Comparison of ENCODE assay signal across 18 cellular contexts in genomic region chr3:139199421-139200010, GRCh38.
A peak's percentile ranks its signal among the peaks of the same experiment; 100 is the strongest.
DNase-seq lines count a peak whose midpoint lies in the region; ATAC-seq, FAIRE-seq and TF ChIP-seq lines count a peak whose summit lies in the region.
"Had no signal": no experiment of that assay in that cellular context is flagged by ENCODE, and none has a peak within 500 bp of the region (broad histone marks: within the 10 kb centered on the region; RNA-seq: fewer than 3 reads in every experiment).

No MANE protein-coding gene starts in this region.

- H3K79me2 ChIP-seq in GM12878 (ENCODE audit: control insufficient read depth, insufficient read depth, low read length) = no peaks in the 10 kb centered on the region

- no TSS peak for BruUV-seq in GM12878 (replicated peaks; lab: Mats Ljungman, UMichigan)

- no peak for TF ChIP-seq EP300 in GM12878 (IDR thresholded peaks at IDR 0.05; ENCODE audit: borderline replicate concordance in 1 of 2, control insufficient read depth in 1 of 2, low read depth in 2 of 2, low read length in 2 of 2)

- H3K27me3 ChIP-seq in BLaER1 = no peaks in the 10 kb centered on the region
- H3K27me3 ChIP-seq in GM12878 (replicated peaks in 1 of 2; ENCODE audit: control insufficient read depth in 2 of 2, insufficient read depth in 2 of 2, low read length in 1 of 2) = no peaks in the 10 kb centered on the region

- TF ChIP-seq RAD21 in GM12878 (IDR thresholded peaks at IDR 0.05; ENCODE audit: insufficient read depth, low read depth, low read length) = no peak

- POLR2A ChIA-PET in GM12878 (lab: Charles Lee) = no interaction called here

- H3K9me3 ChIP-seq in BLaER1 (peaks cover 17% of the 10 kb centered on the region), GM12878 (replicated peaks; ENCODE audit: control insufficient read depth, insufficient read depth, low read length) (no peaks in the 10 kb centered on the region; the same call in 2 of the 3 replicates)
- H3K9me3 ChIP-seq: HAP-1, SK-N-SH had no signal

- no peak overlapping the region for H2AFZ ChIP-seq in GM12878 (ENCODE audit: control insufficient read depth, low read depth, low read length)

- H3K36me3 ChIP-seq in BLaER1 = no peaks in the 10 kb centered on the region
- H3K36me3 ChIP-seq in GM12878 (ENCODE audit: control insufficient read depth in 2 of 2, insufficient read depth in 2 of 2, low read length in 1 of 2) = no peaks in the 10 kb centered on the region
- H3K36me3 ChIP-seq: HAP-1 had no signal

- SMC1A ChIA-PET in GM12878 (lab: Charles Lee; ENCODE audit: uncharacterized antibody, unreplicated experiment) = no interaction called here

- H4K20me1 ChIP-seq in BLaER1 (no peaks in the 10 kb centered on the region), GM12878 (ENCODE audit: control insufficient read depth, insufficient read depth) (no peaks in the 10 kb centered on the region)

- CTCF ChIA-PET in GM12878 (lab: Yijun Ruan, JAX) = interaction anchor here (1.1 kb wide), 1 partner anchor 88 kb away, joined by 4 read pairs; no protein-coding TSS in a partner anchor

- RAD21 ChIA-PET in GM12878 (lab: Charles Lee; ENCODE audit: unreplicated experiment) = no interaction called here

- TF ChIP-seq CTCF in GM12878 (IDR thresholded peaks at IDR 0.05 in 2 of 3, conservative IDR thresholded peaks at IDR 0.05 in 1 of 3; ENCODE audit: control insufficient read depth in 2 of 3, extremely low read depth in 1 of 3, insufficient read depth in 1 of 3, low read depth in 3 of 3, low read length in 3 of 3) = no peak

- H3K4me2 ChIP-seq in BLaER1 (peak overlapping the region; percentile 68), GM12878 (ENCODE audit: control insufficient read depth, insufficient read depth) (no peak overlapping the region)
- H3K4me2 ChIP-seq: SK-N-SH had no signal

- H3K27ac ChIP-seq in BLaER1 = peak overlapping the region; percentile 59
- no peak overlapping the region for H3K27ac ChIP-seq in GM12878 (ENCODE audit: control insufficient read depth, insufficient read depth)

- no peak overlapping the region for H3K9ac ChIP-seq in BLaER1
- H3K9ac ChIP-seq in GM12878 (ENCODE audit: control insufficient read depth, insufficient read depth, low read length) = no peak overlapping the region
- H3K9ac ChIP-seq: SK-N-SH had no signal

- DNase-seq in Kasumi-1 (lab: John Stamatoyannopoulos, UW) = peak; percentile 21 to 23
- DNase-seq in GM12878 (ENCODE audit: low read depth, low spot score) = no peak
- DNase-seq in islet precursor cell = peak; percentile 32
- no peak for DNase-seq in Right ventricle myocardium inferior (ENCODE audit: missing footprints)
- no peak for DNase-seq in activated CD4-positive, CD25-positive, alpha-beta regulatory T cell (lab: John Stamatoyannopoulos, UW)
- DNase-seq in DMS53 (lab: John Stamatoyannopoulos, UW) = no peak
- DNase-seq in SHP77 (lab: John Stamatoyannopoulos, UW) = no peak
- DNase-seq: DMS 273 treated with DMSO at 0.1 percent for 48 hours; NCI-H1930; NCI-H510A treated with DMSO at 0.1 percent for 48 hours; NK-92 treated with Interleukin-12 subunit alpha and Interleukin-12 subunit beta, amount 100 ng/mL, for 24 hours; SK-N-SH; T-helper 1 cell had no signal

- WGBS in GM12878 (ENCODE audit: insufficient coverage, insufficient replicate concordance, low lambda C conversion rate, missing lambda C conversion rate) = 17% methylated on average over 3 of the region's 3 CpGs

- FAIRE-seq in GM12878 (lab: Jason Lieb, UNC) = no peak
- FAIRE-seq: GM12891, HTR-8/SVneo had no signal

- in situ Hi-C loops in GM12878 (cut with MboI) = no loop called here

- ATAC-seq in GM12878 = peak; percentile 47
- no peak for ATAC-seq in Right ventricle myocardium inferior
- ATAC-seq: PC-3 had no signal

- intact Hi-C loops in GM12878 (cut with micrococcal nuclease; ENCODE audit: unreplicated experiment) = loop anchor here (5.0 kb wide), 2 partner anchors 87 to 257 kb away; no protein-coding TSS in a partner anchor
- intact Hi-C loops in Right ventricle myocardium inferior (cut with DNase I) = no loop called here

- no peak overlapping the region for H3K4me3 ChIP-seq in BLaER1
- no peak overlapping the region for H3K4me3 ChIP-seq in GM12878
- H3K4me3 ChIP-seq: HAP-1 had no signal

- no peak for TF ChIP-seq POLR2A in GM12878 (IDR thresholded peaks at IDR 0.05; ENCODE audit: low read depth, low read length)

- peaks cover 44% of the 10 kb centered on the region for H3K4me1 ChIP-seq in BLaER1
- peaks cover 5% of the 10 kb centered on the region; the same call in 1 of the 2 replicates for H3K4me1 ChIP-seq in GM12878 (ENCODE audit: control insufficient read depth, insufficient read depth, low read length)
- H3K4me1 ChIP-seq: HAP-1 had no signal

TF ChIP-seq in GM12878, 131 proteins besides CTCF, POLR2A, EP300 and RAD21:
- TF ChIP-seq BMI1 (IDR thresholded peaks at IDR 0.05; ENCODE audit: borderline replicate concordance) (no peak), TCF3 (IDR thresholded peaks at IDR 0.05; ENCODE audit: borderline replicate concordance, insufficient read depth, low read depth, low read length) (no peak), NBN (IDR thresholded peaks at IDR 0.05) (no peak), TCF7 (IDR thresholded peaks at IDR 0.05; ENCODE audit: borderline replicate concordance) (no peak), TAF1 (IDR thresholded peaks at IDR 0.05; ENCODE audit: borderline replicate concordance, low read depth, low read length) (no peak), IKZF1 (conservative IDR thresholded peaks at IDR 0.05) (no peak), MAX (IDR thresholded peaks at IDR 0.05; ENCODE audit: low read depth, low read length) (no peak), CREB1 (IDR thresholded peaks at IDR 0.05; ENCODE audit: low read depth) (no peak), STAT1 (conservative IDR thresholded peaks at IDR 0.05) (no peak), NFXL1 (IDR thresholded peaks at IDR 0.05; ENCODE audit: borderline replicate concordance) (no peak), SMAD5 (IDR thresholded peaks at IDR 0.05; ENCODE audit: low read depth) (no peak), HCFC1 (IDR thresholded peaks at IDR 0.05; ENCODE audit: low read length) (no peak), FOXK2 (IDR thresholded peaks at IDR 0.05) (no peak), PAX5 (IDR thresholded peaks at IDR 0.05; ENCODE audit: borderline replicate concordance, low read depth, low read length) (no peak)

Comparison
In these comparisons a context has a peak if more than half of its experiments do, and no peak if none do; other contexts are left out.
1. DNase-seq: peak in Kasumi-1 (2 of 2) and islet precursor cell (single experiment); none in GM12878 (single experiment), Right ventricle myocardium inferior (single experiment), activated CD4-positive, CD25-positive, alpha-beta regulatory T cell (0 of 4), DMS53 (single experiment) and SHP77 (0 of 2).